Comparison of ENCODE assay signal across 1 cellular context in the genomic region with DNA sequence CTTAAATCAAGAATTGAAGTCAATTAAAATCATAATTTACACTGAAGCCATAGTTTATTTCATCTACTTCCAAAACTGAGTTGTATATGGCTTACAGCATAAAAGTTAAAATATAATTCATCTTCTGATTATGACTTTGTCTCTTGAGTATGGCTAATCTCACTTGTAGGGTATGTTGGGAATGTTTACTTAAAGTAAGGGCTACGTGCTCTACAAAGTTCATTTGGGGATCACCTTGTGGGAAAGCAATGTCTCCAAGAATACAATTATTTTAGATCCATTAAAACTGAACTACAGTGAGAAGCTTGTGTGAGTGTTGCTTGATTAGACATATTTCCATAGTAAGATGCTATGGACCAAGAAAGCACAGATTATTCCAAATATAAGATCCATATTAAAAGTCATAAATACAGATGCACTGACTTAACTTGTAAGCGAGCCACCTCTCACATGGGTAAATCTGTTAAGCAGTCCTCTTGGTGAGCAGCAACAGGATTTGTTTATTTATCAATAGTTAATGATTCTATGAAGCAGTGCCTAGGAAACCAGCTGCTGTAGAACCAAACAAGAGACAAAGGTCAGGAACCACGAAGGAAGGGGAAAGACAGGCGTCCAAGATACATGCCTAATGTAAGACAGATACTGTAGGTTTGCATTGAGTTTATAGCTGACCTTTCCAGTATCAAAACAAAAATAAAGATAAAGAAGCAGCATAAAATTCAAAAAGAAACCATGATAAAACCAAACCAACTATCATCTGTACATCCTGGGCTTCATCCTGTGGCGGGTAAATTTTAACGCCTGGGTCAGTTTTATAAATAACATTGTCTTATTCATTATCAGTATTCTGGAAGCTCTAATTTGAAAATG.
TF ChIP-seq lines count a peak whose summit lies in the region.

No MANE protein-coding gene starts in this region.

TF ChIP-seq in HepG2, 621 proteins besides CTCF, POLR2A, EP300 and RAD21 (continued from another document and continues in another):
- TF ChIP-seq, protein P1, sequence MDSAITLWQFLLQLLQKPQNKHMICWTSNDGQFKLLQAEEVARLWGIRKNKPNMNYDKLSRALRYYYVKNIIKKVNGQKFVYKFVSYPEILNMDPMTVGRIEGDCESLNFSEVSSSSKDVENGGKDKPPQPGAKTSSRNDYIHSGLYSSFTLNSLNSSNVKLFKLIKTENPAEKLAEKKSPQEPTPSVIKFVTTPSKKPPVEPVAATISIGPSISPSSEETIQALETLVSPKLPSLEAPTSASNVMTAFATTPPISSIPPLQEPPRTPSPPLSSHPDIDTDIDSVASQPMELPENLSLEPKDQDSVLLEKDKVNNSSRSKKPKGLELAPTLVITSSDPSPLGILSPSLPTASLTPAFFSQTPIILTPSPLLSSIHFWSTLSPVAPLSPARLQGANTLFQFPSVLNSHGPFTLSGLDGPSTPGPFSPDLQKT (CRISPR knock-in tag; IDR thresholded peaks at IDR 0.05; ENCODE audit: borderline replicate concordance), result no peak
- TF ChIP-seq SMYD3 (CRISPR knock-in tag; IDR thresholded peaks at IDR 0.05) (no peak), HMGA1 (CRISPR knock-in tag; conservative IDR thresholded peaks at IDR 0.05) (no peak), ZNF354B (CRISPR knock-in tag; IDR thresholded peaks at IDR 0.05) (no peak), PPARG (CRISPR knock-in tag; conservative IDR thresholded peaks at IDR 0.05) (peak; percentile 78), ZNF282 (IDR thresholded peaks at IDR 0.05; ENCODE audit: partially characterized antibody) (no peak), MIXL1 (CRISPR knock-in tag; IDR thresholded peaks at IDR 0.05) (peak; percentile 73; the same call in 1 of the 2 replicates), GFI1 (CRISPR knock-in tag; IDR thresholded peaks at IDR 0.05; ENCODE audit: borderline replicate concordance) (0 out of 2 replicates have a peak, but pooled peaks have one; percentile 25), SUZ12 (IDR thresholded peaks at IDR 0.05; ENCODE audit: low read depth, low read length) (no peak), BHLHE40 (IDR thresholded peaks at IDR 0.05; ENCODE audit: low read length) (no peak), SOX13 (IDR thresholded peaks at IDR 0.05) (no peak), SOX13 (CRISPR knock-in tag; conservative IDR thresholded peaks at IDR 0.05 in 1 of 2, IDR thresholded peaks at IDR 0.05 in 1 of 2) (0 out of 4 replicates have a peak, but pooled peaks of 1 of the 2 experiments have one; percentile 35), ERF (CRISPR knock-in tag; IDR thresholded peaks at IDR 0.05) (no peak), ZNF768 (CRISPR knock-in tag; IDR thresholded peaks at IDR 0.05) (no peak), ZNF616 (CRISPR knock-in tag; IDR thresholded peaks at IDR 0.05; ENCODE audit: low read depth) (no peak), SOX5 (CRISPR knock-in tag; IDR thresholded peaks at IDR 0.05; ENCODE audit: borderline replicate concordance) (peak; percentile 43; the same call in 1 of the 2 replicates), HOXD1 (CRISPR knock-in tag; IDR thresholded peaks at IDR 0.05) (no peak), ZMYM4 (CRISPR knock-in tag; IDR thresholded peaks at IDR 0.05) (no peak), HNRNPLL (IDR thresholded peaks at IDR 0.05; ENCODE audit: low read depth, low read length, poor library complexity, severe bottlenecking) (no peak), TOE1 (CRISPR knock-in tag; IDR thresholded peaks at IDR 0.05) (no peak), EED (CRISPR knock-in tag; IDR thresholded peaks at IDR 0.05) (no peak), ZNF562 (CRISPR knock-in tag; IDR thresholded peaks at IDR 0.05; ENCODE audit: borderline replicate concordance) (no peak), TEAD3 (CRISPR knock-in tag; optimal IDR thresholded peaks at IDR 0.05; ENCODE audit: borderline replicate concordance) (peak; percentile 15), ZNF569 (CRISPR knock-in tag; IDR thresholded peaks at IDR 0.05; ENCODE audit: borderline replicate concordance) (no peak), CBX2 (IDR thresholded peaks at IDR 0.05; ENCODE audit: low read depth, low read length) (no peak), CBX2 (CRISPR knock-in tag; IDR thresholded peaks at IDR 0.05; ENCODE audit: low read depth) (no peak), PHF5A (CRISPR knock-in tag; IDR thresholded peaks at IDR 0.05; ENCODE audit: low read depth, unreplicated experiment) (peak; percentile 25)
- TF ChIP-seq, protein P2, sequence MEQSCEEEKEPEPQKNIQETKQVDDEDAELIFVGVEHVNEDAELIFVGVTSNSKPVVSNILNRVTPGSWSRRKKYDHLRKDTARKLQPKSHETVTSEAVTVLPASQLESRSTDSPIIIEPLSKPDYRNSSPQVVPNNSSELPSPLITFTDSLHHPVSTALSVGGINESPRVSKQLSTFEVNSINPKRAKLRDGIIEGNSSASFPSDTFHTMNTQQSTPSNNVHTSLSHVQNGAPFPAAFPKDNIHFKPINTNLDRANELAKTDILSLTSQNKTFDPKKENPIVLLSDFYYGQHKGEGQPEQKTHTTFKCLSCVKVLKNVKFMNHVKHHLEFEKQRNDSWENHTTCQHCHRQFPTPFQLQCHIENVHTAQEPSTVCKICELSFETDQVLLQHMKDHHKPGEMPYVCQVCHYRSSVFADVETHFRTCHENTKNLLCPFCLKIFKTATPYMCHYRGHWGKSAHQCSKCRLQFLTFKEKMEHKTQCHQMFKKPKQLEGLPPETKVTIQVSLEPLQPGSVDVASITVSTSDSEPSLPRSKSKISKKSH (CRISPR knock-in tag; IDR thresholded peaks at IDR 0.05; ENCODE audit: borderline replicate concordance), result no peak
- TF ChIP-seq, protein P3, sequence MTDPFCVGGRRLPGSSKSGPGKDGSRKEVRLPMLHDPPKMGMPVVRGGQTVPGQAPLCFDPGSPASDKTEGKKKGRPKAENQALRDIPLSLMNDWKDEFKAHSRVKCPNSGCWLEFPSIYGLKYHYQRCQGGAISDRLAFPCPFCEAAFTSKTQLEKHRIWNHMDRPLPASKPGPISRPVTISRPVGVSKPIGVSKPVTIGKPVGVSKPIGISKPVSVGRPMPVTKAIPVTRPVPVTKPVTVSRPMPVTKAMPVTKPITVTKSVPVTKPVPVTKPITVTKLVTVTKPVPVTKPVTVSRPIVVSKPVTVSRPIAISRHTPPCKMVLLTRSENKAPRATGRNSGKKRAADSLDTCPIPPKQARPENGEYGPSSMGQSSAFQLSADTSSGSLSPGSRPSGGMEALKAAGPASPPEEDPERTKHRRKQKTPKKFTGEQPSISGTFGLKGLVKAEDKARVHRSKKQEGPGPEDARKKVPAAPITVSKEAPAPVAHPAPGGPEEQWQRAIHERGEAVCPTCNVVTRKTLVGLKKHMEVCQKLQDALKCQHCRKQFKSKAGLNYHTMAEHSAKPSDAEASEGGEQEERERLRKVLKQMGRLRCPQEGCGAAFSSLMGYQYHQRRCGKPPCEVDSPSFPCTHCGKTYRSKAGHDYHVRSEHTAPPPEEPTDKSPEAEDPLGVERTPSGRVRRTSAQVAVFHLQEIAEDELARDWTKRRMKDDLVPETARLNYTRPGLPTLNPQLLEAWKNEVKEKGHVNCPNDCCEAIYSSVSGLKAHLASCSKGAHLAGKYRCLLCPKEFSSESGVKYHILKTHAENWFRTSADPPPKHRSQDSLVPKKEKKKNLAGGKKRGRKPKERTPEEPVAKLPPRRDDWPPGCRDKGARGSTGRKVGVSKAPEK (CRISPR knock-in tag; IDR thresholded peaks at IDR 0.05; ENCODE audit: borderline replicate concordance), result no peak
- TF ChIP-seq, protein P4, sequence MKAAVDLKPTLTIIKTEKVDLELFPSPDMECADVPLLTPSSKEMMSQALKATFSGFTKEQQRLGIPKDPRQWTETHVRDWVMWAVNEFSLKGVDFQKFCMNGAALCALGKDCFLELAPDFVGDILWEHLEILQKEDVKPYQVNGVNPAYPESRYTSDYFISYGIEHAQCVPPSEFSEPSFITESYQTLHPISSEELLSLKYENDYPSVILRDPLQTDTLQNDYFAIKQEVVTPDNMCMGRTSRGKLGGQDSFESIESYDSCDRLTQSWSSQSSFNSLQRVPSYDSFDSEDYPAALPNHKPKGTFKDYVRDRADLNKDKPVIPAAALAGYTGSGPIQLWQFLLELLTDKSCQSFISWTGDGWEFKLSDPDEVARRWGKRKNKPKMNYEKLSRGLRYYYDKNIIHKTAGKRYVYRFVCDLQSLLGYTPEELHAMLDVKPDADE (CRISPR knock-in tag; IDR thresholded peaks at IDR 0.05), result no peak
- TF ChIP-seq, protein P5, sequence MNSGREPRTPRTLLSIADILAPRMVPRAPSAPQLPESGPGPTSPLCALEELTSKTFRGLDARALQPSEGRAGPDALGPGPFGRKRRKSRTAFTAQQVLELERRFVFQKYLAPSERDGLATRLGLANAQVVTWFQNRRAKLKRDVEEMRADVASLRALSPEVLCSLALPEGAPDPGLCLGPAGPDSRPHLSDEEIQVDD (CRISPR knock-in tag; IDR thresholded peaks at IDR 0.05; ENCODE audit: borderline replicate concordance), result no peak
- TF ChIP-seq, protein P6, sequence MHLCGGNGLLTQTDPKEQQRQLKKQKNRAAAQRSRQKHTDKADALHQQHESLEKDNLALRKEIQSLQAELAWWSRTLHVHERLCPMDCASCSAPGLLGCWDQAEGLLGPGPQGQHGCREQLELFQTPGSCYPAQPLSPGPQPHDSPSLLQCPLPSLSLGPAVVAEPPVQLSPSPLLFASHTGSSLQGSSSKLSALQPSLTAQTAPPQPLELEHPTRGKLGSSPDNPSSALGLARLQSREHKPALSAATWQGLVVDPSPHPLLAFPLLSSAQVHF (CRISPR knock-in tag; IDR thresholded peaks at IDR 0.05), result no peak
- TF ChIP-seq, protein P7, sequence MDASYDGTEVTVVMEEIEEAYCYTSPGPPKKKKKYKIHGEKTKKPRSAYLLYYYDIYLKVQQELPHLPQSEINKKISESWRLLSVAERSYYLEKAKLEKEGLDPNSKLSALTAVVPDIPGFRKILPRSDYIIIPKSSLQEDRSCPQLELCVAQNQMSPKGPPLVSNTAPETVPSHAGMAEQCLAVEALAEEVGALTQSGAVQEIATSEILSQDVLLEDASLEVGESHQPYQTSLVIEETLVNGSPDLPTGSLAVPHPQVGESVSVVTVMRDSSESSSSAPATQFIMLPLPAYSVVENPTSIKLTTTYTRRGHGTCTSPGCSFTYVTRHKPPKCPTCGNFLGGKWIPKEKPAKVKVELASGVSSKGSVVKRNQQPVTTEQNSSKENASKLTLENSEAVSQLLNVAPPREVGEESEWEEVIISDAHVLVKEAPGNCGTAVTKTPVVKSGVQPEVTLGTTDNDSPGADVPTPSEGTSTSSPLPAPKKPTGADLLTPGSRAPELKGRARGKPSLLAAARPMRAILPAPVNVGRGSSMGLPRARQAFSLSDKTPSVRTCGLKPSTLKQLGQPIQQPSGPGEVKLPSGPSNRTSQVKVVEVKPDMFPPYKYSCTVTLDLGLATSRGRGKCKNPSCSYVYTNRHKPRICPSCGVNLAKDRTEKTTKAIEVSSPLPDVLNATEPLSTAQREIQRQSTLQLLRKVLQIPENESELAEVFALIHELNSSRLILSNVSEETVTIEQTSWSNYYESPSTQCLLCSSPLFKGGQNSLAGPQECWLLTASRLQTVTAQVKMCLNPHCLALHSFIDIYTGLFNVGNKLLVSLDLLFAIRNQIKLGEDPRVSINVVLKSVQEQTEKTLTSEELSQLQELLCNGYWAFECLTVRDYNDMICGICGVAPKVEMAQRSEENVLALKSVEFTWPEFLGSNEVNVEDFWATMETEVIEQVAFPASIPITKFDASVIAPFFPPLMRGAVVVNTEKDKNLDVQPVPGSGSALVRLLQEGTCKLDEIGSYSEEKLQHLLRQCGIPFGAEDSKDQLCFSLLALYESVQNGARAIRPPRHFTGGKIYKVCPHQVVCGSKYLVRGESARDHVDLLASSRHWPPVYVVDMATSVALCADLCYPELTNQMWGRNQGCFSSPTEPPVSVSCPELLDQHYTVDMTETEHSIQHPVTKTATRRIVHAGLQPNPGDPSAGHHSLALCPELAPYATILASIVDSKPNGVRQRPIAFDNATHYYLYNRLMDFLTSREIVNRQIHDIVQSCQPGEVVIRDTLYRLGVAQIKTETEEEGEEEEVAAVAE (CRISPR knock-in tag; IDR thresholded peaks at IDR 0.05; ENCODE audit: borderline replicate concordance), result no peak
- TF ChIP-seq, protein P8, sequence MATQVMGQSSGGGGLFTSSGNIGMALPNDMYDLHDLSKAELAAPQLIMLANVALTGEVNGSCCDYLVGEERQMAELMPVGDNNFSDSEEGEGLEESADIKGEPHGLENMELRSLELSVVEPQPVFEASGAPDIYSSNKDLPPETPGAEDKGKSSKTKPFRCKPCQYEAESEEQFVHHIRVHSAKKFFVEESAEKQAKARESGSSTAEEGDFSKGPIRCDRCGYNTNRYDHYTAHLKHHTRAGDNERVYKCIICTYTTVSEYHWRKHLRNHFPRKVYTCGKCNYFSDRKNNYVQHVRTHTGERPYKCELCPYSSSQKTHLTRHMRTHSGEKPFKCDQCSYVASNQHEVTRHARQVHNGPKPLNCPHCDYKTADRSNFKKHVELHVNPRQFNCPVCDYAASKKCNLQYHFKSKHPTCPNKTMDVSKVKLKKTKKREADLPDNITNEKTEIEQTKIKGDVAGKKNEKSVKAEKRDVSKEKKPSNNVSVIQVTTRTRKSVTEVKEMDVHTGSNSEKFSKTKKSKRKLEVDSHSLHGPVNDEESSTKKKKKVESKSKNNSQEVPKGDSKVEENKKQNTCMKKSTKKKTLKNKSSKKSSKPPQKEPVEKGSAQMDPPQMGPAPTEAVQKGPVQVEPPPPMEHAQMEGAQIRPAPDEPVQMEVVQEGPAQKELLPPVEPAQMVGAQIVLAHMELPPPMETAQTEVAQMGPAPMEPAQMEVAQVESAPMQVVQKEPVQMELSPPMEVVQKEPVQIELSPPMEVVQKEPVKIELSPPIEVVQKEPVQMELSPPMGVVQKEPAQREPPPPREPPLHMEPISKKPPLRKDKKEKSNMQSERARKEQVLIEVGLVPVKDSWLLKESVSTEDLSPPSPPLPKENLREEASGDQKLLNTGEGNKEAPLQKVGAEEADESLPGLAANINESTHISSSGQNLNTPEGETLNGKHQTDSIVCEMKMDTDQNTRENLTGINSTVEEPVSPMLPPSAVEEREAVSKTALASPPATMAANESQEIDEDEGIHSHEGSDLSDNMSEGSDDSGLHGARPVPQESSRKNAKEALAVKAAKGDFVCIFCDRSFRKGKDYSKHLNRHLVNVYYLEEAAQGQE (IDR thresholded peaks at IDR 0.05; ENCODE audit: borderline replicate concordance in 1 of 2, low read depth in 1 of 2, low read length in 2 of 2), result no peak
